In genomic region chr9:120578614-120579013, GRCh38 we compare ENCODE assay signal across 8 cellular contexts. TPM values are rescaled to one million over a fixed set of nuclear protein-coding genes. Genes with fewer than 3 reads are reported as not detected.
DNase-seq lines count a peak whose midpoint lies in the region; ATAC-seq and TF ChIP-seq lines count a peak whose summit lies in the region.

No MANE protein-coding gene starts in this region.

- peak overlapping the region; percentile 6 to 97 (median 91) for H3K27ac Mint-ChIP-seq in CD4-positive, alpha-beta memory T cell
- H3K27ac Mint-ChIP-seq in activated naive CD8-positive, alpha-beta T cell treated with anti-CD3 and anti-CD28 coated beads for 36 hours = peak overlapping the region; percentile 92
- H3K27ac Mint-ChIP-seq in mesothelial cell of epicardium = peak overlapping the region; percentile 96

- H3K36me3 ChIP-seq in CD4-positive, alpha-beta memory T cell (ENCODE audit: insufficient read depth, low read length) = no peaks in the 10 kb centered on the region
- H3K36me3 ChIP-seq in Karpas-422 (ENCODE audit: insufficient read depth, low read length) = no peaks in the 10 kb centered on the region; the same call in 1 of the 2 replicates
- H3K36me3 ChIP-seq in H7 (replicated peaks; ENCODE audit: control insufficient read depth, insufficient read depth, low read length) = no peaks in the 10 kb centered on the region
- no peaks in the 10 kb centered on the region for H3K36me3 ChIP-seq in mucosa of descending colon (ENCODE audit: low read depth)

- H3K36me3 Mint-ChIP-seq in CD4-positive, alpha-beta memory T cell = peaks cover 6 to 23% of the 10 kb centered on the region in 2 donors
- H3K36me3 Mint-ChIP-seq in activated naive CD8-positive, alpha-beta T cell treated with anti-CD3 and anti-CD28 coated beads for 36 hours = peaks cover 21% of the 10 kb centered on the region
- peaks cover 5% of the 10 kb centered on the region for H3K36me3 Mint-ChIP-seq in mesothelial cell of epicardium

- no peaks in the 10 kb centered on the region for H3K9me3 ChIP-seq in CD4-positive, alpha-beta memory T cell (ENCODE audit: control insufficient read depth in 1 of 2, low read length in 2 of 2)
- H3K9me3 ChIP-seq in Karpas-422 (ENCODE audit: low read length) = no peaks in the 10 kb centered on the region
- H3K9me3 ChIP-seq in mucosa of descending colon = no peaks in the 10 kb centered on the region

- H3K4me3 ChIP-seq in CD4-positive, alpha-beta memory T cell (ENCODE audit: low read length in 2 of 2) = peak overlapping the region in 1 of 2 donors; percentile 91
- peak overlapping the region; percentile 99 for H3K4me3 ChIP-seq in Karpas-422 (ENCODE audit: low read length)
- H3K4me3 ChIP-seq in H7 (ENCODE audit: insufficient read depth, low read depth, low read length) = no peak overlapping the region
- H3K4me3 ChIP-seq in mucosa of descending colon = no peak overlapping the region

- POLR2A ChIA-PET in CD4-positive, alpha-beta memory T cell (lab: Charles Lee; ENCODE audit: partially characterized antibody) = no interaction called here

- no peaks in the 10 kb centered on the region for H3K27me3 ChIP-seq in CD4-positive, alpha-beta memory T cell (ENCODE audit: insufficient read depth, low read length)
- H3K27me3 ChIP-seq in Karpas-422 (ENCODE audit: low read length) (no peaks in the 10 kb centered on the region), H7 (ENCODE audit: control insufficient read depth, insufficient read depth, low read length) (no peaks in the 10 kb centered on the region)

- peaks cover 31 to 72% (median 43%) of the 10 kb centered on the region in 4 donors for H3K4me1 Mint-ChIP-seq in CD4-positive, alpha-beta memory T cell
- peaks cover 47% of the 10 kb centered on the region for H3K4me1 Mint-ChIP-seq in activated naive CD8-positive, alpha-beta T cell treated with anti-CD3 and anti-CD28 coated beads for 36 hours
- H3K4me1 Mint-ChIP-seq in mesothelial cell of epicardium = peaks cover 16% of the 10 kb centered on the region

- H3K9ac ChIP-seq in Karpas-422 (ENCODE audit: low read length) = peak overlapping the region; percentile 99

- H2AFZ ChIP-seq in Karpas-422 (ENCODE audit: low read length) = no peak overlapping the region

- H3K27ac ChIP-seq in CD4-positive, alpha-beta memory T cell (ENCODE audit: low read depth, low read length) = no peak overlapping the region
- no peak overlapping the region for H3K27ac ChIP-seq in Karpas-422 (ENCODE audit: low read length)

- H3K4me3 Mint-ChIP-seq in CD4-positive, alpha-beta memory T cell = peak overlapping the region; percentile 92 to 97 (median 94)
- H3K4me3 Mint-ChIP-seq in activated naive CD8-positive, alpha-beta T cell treated with anti-CD3 and anti-CD28 coated beads for 36 hours = peak overlapping the region; percentile 98
- H3K4me3 Mint-ChIP-seq in mesothelial cell of epicardium = peak overlapping the region; percentile 97

- no peak for DNase-seq in CD4-positive, alpha-beta memory T cell
- DNase-seq in Karpas-422 (no peak), mesothelial cell of epicardium (ENCODE audit: low spot score in 2 of 2, unreplicated experiment in 2 of 2) (no peak), H7 (no peak), NOMO-1 treated with dmso at 0.1 percent for 144 hours (lab: John Stamatoyannopoulos, UW; ENCODE audit: unreplicated experiment) (no peak), mucosa of descending colon (no peak)
- DNase-seq in activated naive CD8-positive, alpha-beta T cell treated with anti-CD3 and anti-CD28 coated beads for 36 hours = no peak

- peaks cover 67% of the 10 kb centered on the region for H3K79me2 ChIP-seq in Karpas-422 (ENCODE audit: low read length)

- H3K4me2 ChIP-seq in Karpas-422 (ENCODE audit: low read depth, low read length, poor library complexity, severe bottlenecking) = peak overlapping the region; percentile 97

- CTCF ChIA-PET in CD4-positive, alpha-beta memory T cell (lab: Charles Lee; ENCODE audit: partially characterized antibody) = no interaction called here

- H3K9me2 ChIP-seq in Karpas-422 (replicated peaks; ENCODE audit: insufficient read depth, low read length) = no peaks in the 10 kb centered on the region

- TF ChIP-seq CTCF in mesothelial cell of epicardium (IDR thresholded peaks at IDR 0.05; ENCODE audit: unreplicated experiment) (no peak), mucosa of descending colon (IDR thresholded peaks at IDR 0.05) (no peak)

- no peaks in the 10 kb centered on the region for H4K20me1 ChIP-seq in Karpas-422 (ENCODE audit: insufficient read depth, low read depth, low read length)

- H3K9me3 Mint-ChIP-seq in CD4-positive, alpha-beta memory T cell = no peaks in the 10 kb centered on the region
- peaks cover 1% of the 10 kb centered on the region for H3K9me3 Mint-ChIP-seq in activated naive CD8-positive, alpha-beta T cell treated with anti-CD3 and anti-CD28 coated beads for 36 hours
- H3K9me3 Mint-ChIP-seq in mesothelial cell of epicardium = no peaks in the 10 kb centered on the region

- ATAC-seq in GM21786 (IDR thresholded peaks at IDR 0.05; ENCODE audit: unreplicated experiment) (no peak), mucosa of descending colon (no peak)

- no peaks in the 10 kb centered on the region for H3K27me3 Mint-ChIP-seq in CD4-positive, alpha-beta memory T cell
- no peaks in the 10 kb centered on the region for H3K27me3 Mint-ChIP-seq in activated naive CD8-positive, alpha-beta T cell treated with anti-CD3 and anti-CD28 coated beads for 36 hours
- H3K27me3 Mint-ChIP-seq in mesothelial cell of epicardium (ENCODE audit: low read depth) = no peaks in the 10 kb centered on the region

- intact Hi-C loops in CD4-positive, alpha-beta memory T cell (cut with micrococcal nuclease) = no loop called here
- intact Hi-C loops in mucosa of descending colon (cut with DNase I, micrococcal nuclease) = no loop called here

- peaks cover 27% of the 10 kb centered on the region for H3K4me1 ChIP-seq in CD4-positive, alpha-beta memory T cell (ENCODE audit: insufficient read depth, low read length)
- H3K4me1 ChIP-seq in Karpas-422 (ENCODE audit: low read length) (peaks cover 36% of the 10 kb centered on the region), mucosa of descending colon (ENCODE audit: low read depth) (peaks cover 9% of the 10 kb centered on the region)

RNA-seq across cellular contexts. Expression of gene CDK5RAP2, which starts 1.4 kb away (rescaled TPM):
- 100 to 1,000 TPM in 1 of 2 experiments, 10 to 100 TPM in 1; 88.5 to 102 TPM for total RNA-seq in CD4-positive, alpha-beta memory T cell
- 10 to 100 TPM in 1 of 2 donors, 1 to 10 TPM in 1; 3.9 to 30.4 TPM for polyA plus RNA-seq in CD4-positive, alpha-beta memory T cell
- total RNA-seq in Karpas-422 (2014; rRNA removed; shearing (Covaris generic); ENCODE audit: low replicate concordance) = 48.4 and 68.8 TPM in 2 replicates
- 10 to 100 TPM; 51.7 to 55.9 TPM for total RNA-seq in activated naive CD8-positive, alpha-beta T cell treated with anti-CD3 and anti-CD28 coated beads for 36 hours
- total RNA-seq in mesothelial cell of epicardium (66.0 to 75.5 TPM (median 71.0 TPM) in 3 replicates), mucosa of descending colon (10 to 100 TPM; 27.0 to 62.4 (median 35.1) TPM)
- total RNA-seq in H7 (2014; rRNA removed; shearing (Covaris generic)) = 33.2 and 43.3 TPM in 2 replicates
